14 cellular contexts compared by ENCODE assay signal in the genomic region with DNA sequence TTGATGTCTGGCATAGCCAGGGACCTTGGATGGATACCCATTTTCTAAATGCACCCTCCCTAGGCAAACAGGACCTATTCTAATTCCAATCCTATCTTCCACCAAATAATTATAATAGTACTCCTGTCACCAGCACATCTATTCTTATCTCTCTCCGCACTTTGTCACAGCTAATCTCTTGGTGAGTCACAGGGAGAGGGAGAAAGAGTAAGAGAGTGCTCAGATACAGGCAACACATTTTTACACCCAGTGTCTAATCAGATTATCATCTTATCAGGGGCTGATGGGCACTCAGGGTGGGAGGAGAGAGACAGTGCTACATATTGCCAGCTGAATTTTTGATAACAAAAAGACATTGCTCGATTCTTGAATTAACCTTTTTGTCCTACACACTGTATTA.
"Had no signal": no experiment of that assay in that cellular context is flagged by ENCODE, and none has a peak within 500 bp of the region (broad histone marks: within the 10 kb centered on the region; RNA-seq: fewer than 3 reads in every experiment).

No MANE protein-coding gene starts in this region.

- H3K27me3 ChIP-seq: colonic mucosa, heart left ventricle, left lung had no signal

- H3K27ac ChIP-seq: colonic mucosa, heart left ventricle, left lung, psoas muscle, thoracic aorta had no signal

- H3K9me3 ChIP-seq: colonic mucosa, heart left ventricle, left lung, psoas muscle, thoracic aorta had no signal

- H3K4me3 ChIP-seq: colonic mucosa, heart left ventricle, left lung, psoas muscle, thoracic aorta had no signal

- H3K4me1 ChIP-seq: colonic mucosa, heart left ventricle, left lung, psoas muscle had no signal

- FAIRE-seq: frontal cortex had no signal

- H3K36me3 ChIP-seq: colonic mucosa, heart left ventricle, left lung, thoracic aorta had no signal

- DNase-seq: activated CD4-positive, alpha-beta T cell treated with anti-CD3 and anti-CD28 coated beads for 48 hours; activated CD8-positive, alpha-beta T cell treated with anti-CD3 and anti-CD28 coated beads, Interleukin-2, amount 10 ng/mL, durations not matched to agents 7 days and 5 days; activated naive CD4-positive, alpha-beta T cell treated with Interleukin-2 at 50 U/mL for 16 hours; activated naive CD8-positive, alpha-beta T cell treated with anti-CD3 and anti-CD28 coated beads, Interleukin-2, amount 50 U/mL, for 24 hours; colonic mucosa; heart left ventricle; left lung; psoas muscle; stimulated activated CD4-positive, alpha-beta T cell treated with anti-CD3 and anti-CD28 coated beads, Interleukin-4, amount 100 ng/mL, for 1 hour; stimulated activated CD8-positive, alpha-beta memory T cell treated with anti-CD3 and anti-CD28 coated beads, Interleukin-4, amount 100 ng/mL, for 48 hours had no signal

- ATAC-seq: activated CD8-positive, alpha-beta T cell treated with anti-CD3 and anti-CD28 coated beads, Interleukin-2, amount 10 ng/mL, durations not matched to agents 7 days and 5 days; activated naive CD8-positive, alpha-beta T cell treated with anti-CD3 and anti-CD28 coated beads, Interleukin-2, amount 50 U/mL, for 24 hours; heart left ventricle; left lung; natural killer cell treated with Interleukin-12 subunit alpha and Interleukin-12 subunit beta and Interleukin-15 and Interleukin-18, amount 100 ng/mL, for 72 hours; psoas muscle; WTC11 had no signal
